ENCODE assay signal across 35 cellular contexts in genomic region chr13:108878732-108879131, GRCh38.
"Had no signal": no experiment of that assay in that cellular context is flagged by ENCODE, and none has a peak within 500 bp of the region (broad histone marks: within the 10 kb centered on the region; RNA-seq: fewer than 3 reads in every experiment).

No MANE protein-coding gene starts in this region.

- DNase-seq: activated CD4-positive, alpha-beta memory T cell treated with anti-CD3 and anti-CD28 coated beads, Interleukin-2, amount 10 ng/mL, durations not matched to agents 7 days and 5 days; activated CD4-positive, alpha-beta T cell treated with anti-CD3 and anti-CD28 coated beads for 1 hour; activated CD4-positive, alpha-beta T cell treated with anti-CD3 and anti-CD28 coated beads for 36 hours; activated CD4-positive, alpha-beta T cell treated with anti-CD3 and anti-CD28 coated beads for 48 hours; activated CD4-positive, alpha-beta T cell treated with anti-CD3 and anti-CD28 coated beads, Interleukin-2, amount 10 ng/mL, durations not matched to agents 7 days and 5 days; activated CD4-positive, alpha-beta T cell treated with anti-CD3 and anti-CD28 coated beads, Interleukin-2, amount 50 U/mL, for 48 hours; activated CD4-positive, CD25-positive, alpha-beta regulatory T cell; activated CD8-positive, alpha-beta memory T cell treated with anti-CD3 and anti-CD28 coated beads, Interleukin-2, amount 50 U/mL, for 4 hours; activated CD8-positive, alpha-beta T cell treated with anti-CD3 and anti-CD28 coated beads, Interleukin-2, amount 10 ng/mL, durations not matched to agents 7 days and 5 days; activated effector memory CD4-positive, alpha-beta T cell treated with anti-CD3 and anti-CD28 coated beads, Interleukin-2, amount 50 U/mL, for 16 hours; activated gamma-delta T cell treated with Interleukin-2 at 50 U/mL for 16 hours; activated naive CD4-positive, alpha-beta T cell; activated naive CD4-positive, alpha-beta T cell treated with anti-CD3 and anti-CD28 coated beads for 36 hours; activated naive CD4-positive, alpha-beta T cell treated with anti-CD3 and anti-CD28 coated beads, Interleukin-2, amount 50 U/mL, for 16 hours; activated naive CD8-positive, alpha-beta T cell treated with anti-CD3 and anti-CD28 coated beads for 36 hours; activated T-cell treated with anti-CD3 and anti-CD28 coated beads for 4 hours; activated T-cell treated with anti-CD3 and anti-CD28 coated beads, Interleukin-2, amount 50 U/mL, for 1 hour; activated T-cell treated with anti-CD3 and anti-CD28 coated beads, Interleukin-2, amount 50 U/mL, for 4 hours; activated T-cell treated with anti-CD3 and anti-CD28 coated beads, Interleukin-2, amount 50 U/mL, for 72 hours; adrenal gland; amniotic stem cell; aorta; body of pancreas; brain microvascular endothelial cell; central memory CD4-positive, alpha-beta T cell; T-helper 1 cell; T-helper 2 cell; T-helper 9 cell; WERI-Rb-1 had no signal

- H3K27me3 ChIP-seq: adrenal gland, body of pancreas, brain microvascular endothelial cell, breast epithelium had no signal

- H3K4me3 ChIP-seq: adrenal gland, body of pancreas, breast epithelium had no signal

- H3K36me3 ChIP-seq: adrenal gland, brain microvascular endothelial cell, breast epithelium, WERI-Rb-1 had no signal

- FAIRE-seq: astrocyte had no signal

- ATAC-seq: activated CD4-positive, alpha-beta T cell treated with anti-CD3 and anti-CD28 coated beads for 36 hours; activated CD4-positive, CD25-positive, alpha-beta regulatory T cell treated with anti-CD3 and anti-CD28 coated beads, Interleukin-2, amount 50 U/mL, for 24 hours; activated CD8-positive, alpha-beta T cell treated with anti-CD3 and anti-CD28 coated beads, Interleukin-2, amount 10 ng/mL, durations not matched to agents 7 days and 5 days; activated naive CD4-positive, alpha-beta T cell treated with anti-CD3 and anti-CD28 coated beads, Interleukin-2, amount 50 U/mL, for 72 hours; activated T-cell treated with anti-CD3 and anti-CD28 coated beads, Interleukin-2, amount 50 U/mL, for 4 hours; activated T-cell treated with anti-CD3 and anti-CD28 coated beads, Interleukin-2, amount 50 U/mL, for 72 hours; activated T-helper 17 cell treated with anti-CD3 and anti-CD28 coated beads, Interleukin-2, amount 50 U/mL, for 72 hours; body of pancreas; WTC11 had no signal

- H3K27ac ChIP-seq: adrenal gland, body of pancreas, brain microvascular endothelial cell, breast epithelium, WERI-Rb-1 had no signal

- H3K9me3 ChIP-seq: adrenal gland had no signal

- H3K4me1 ChIP-seq: adrenal gland, body of pancreas, breast epithelium had no signal
